1 cellular context compared by ENCODE assay signal in genomic region chr11:66545701-66546367, GRCh38.
TF ChIP-seq lines count a peak whose summit lies in the region.

ZDHHC24 (minus strand) TSS chr11:66546048; CDS start chr11:66546003, 45 bp downstream.

TF ChIP-seq in K562, 482 proteins besides CTCF, POLR2A, EP300 and RAD21 (continued from another document and continues in another):
- peak; percentile 16; the same call in 1 of the 2 replicates for TF ChIP-seq ZBTB40 (IDR thresholded peaks at IDR 0.05)
- no peak for TF ChIP-seq ZBTB40 (CRISPR knock-in tag; IDR thresholded peaks at IDR 0.05)
- no peak for TF ChIP-seq RCOR1 (IDR thresholded peaks at IDR 0.05; ENCODE audit: borderline replicate concordance in 1 of 2, low read depth in 2 of 2, low read length in 2 of 2)
- no peak for TF ChIP-seq ZNF224 (CRISPR knock-in tag; IDR thresholded peaks at IDR 0.05)
- peak in 1 of 3 experiments; percentile 73 for TF ChIP-seq YY1 (IDR thresholded peaks at IDR 0.05; ENCODE audit: borderline replicate concordance in 1 of 3, control insufficient read depth in 1 of 3, extremely low read depth in 1 of 3, insufficient read depth in 3 of 3, insufficient read length in 1 of 3, insufficient replicate concordance in 2 of 3, low read depth in 1 of 3, low read length in 2 of 3)
- peak; percentile 82 for TF ChIP-seq ETS1 (conservative IDR thresholded peaks at IDR 0.05; ENCODE audit: control insufficient read depth, low read depth, low read length)
- TF ChIP-seq MTF1 (CRISPR knock-in tag; IDR thresholded peaks at IDR 0.05; ENCODE audit: borderline replicate concordance): no peak
- no peak for TF ChIP-seq ZNF764 (CRISPR knock-in tag; IDR thresholded peaks at IDR 0.05; ENCODE audit: low read depth)
- no peak for TF ChIP-seq SAFB2 (IDR thresholded peaks at IDR 0.05; ENCODE audit: borderline replicate concordance, low read depth, low read length, severe bottlenecking)
- TF ChIP-seq KDM5B (IDR thresholded peaks at IDR 0.05; ENCODE audit: insufficient replicate concordance, low read depth, low read length): peak; percentile 49
- peak; percentile 87 for TF ChIP-seq CTBP1 (IDR thresholded peaks at IDR 0.05; ENCODE audit: borderline replicate concordance)
- TF ChIP-seq ZFX (CRISPR knock-in tag; IDR thresholded peaks at IDR 0.05): peak; percentile 98
- TF ChIP-seq TAF15 (IDR thresholded peaks at IDR 0.05; ENCODE audit: low read depth, low read length): no peak
- no peak for TF ChIP-seq HOMEZ (CRISPR knock-in tag; IDR thresholded peaks at IDR 0.05)
- TF ChIP-seq FOXK2 (conservative IDR thresholded peaks at IDR 0.05 in 1 of 2, IDR thresholded peaks at IDR 0.05 in 1 of 2; ENCODE audit: low read depth in 2 of 2): no peak
- TF ChIP-seq KLF10 (CRISPR knock-in tag; IDR thresholded peaks at IDR 0.05): no peak
- TF ChIP-seq LCOR (CRISPR knock-in tag; IDR thresholded peaks at IDR 0.05): no peak
- TF ChIP-seq ILK (tag; IDR thresholded peaks at IDR 0.05; ENCODE audit: borderline replicate concordance, low read depth): no peak
- peak; percentile 93 for TF ChIP-seq RBFOX2 (IDR thresholded peaks at IDR 0.05; ENCODE audit: low read depth, low read length)
- no peak for TF ChIP-seq ZNF398 (CRISPR knock-in tag; IDR thresholded peaks at IDR 0.05)
- no peak for TF ChIP-seq BRD4 (IDR thresholded peaks at IDR 0.05)
- TF ChIP-seq NUFIP1 (IDR thresholded peaks at IDR 0.05; ENCODE audit: partially characterized antibody): no peak
- TF ChIP-seq ERF (CRISPR knock-in tag; IDR thresholded peaks at IDR 0.05): no peak
- TF ChIP-seq AFF1 (IDR thresholded peaks at IDR 0.05; ENCODE audit: low read depth in 1 of 2, partially characterized antibody in 2 of 2): no peak
- TF ChIP-seq POLR2AphosphoS5 (IDR thresholded peaks at IDR 0.05; ENCODE audit: control insufficient read depth, insufficient read depth, low read depth, low read length): peak; percentile 60
- TF ChIP-seq SP2 (IDR thresholded peaks at IDR 0.05; ENCODE audit: extremely low read depth, low read depth, low read length, poor library complexity, severe bottlenecking): peak; percentile 67
- peak; percentile 78 for TF ChIP-seq MBD2 (IDR thresholded peaks at IDR 0.05; ENCODE audit: borderline replicate concordance, low read depth)
- TF ChIP-seq ZNF511 (CRISPR knock-in tag; IDR thresholded peaks at IDR 0.05): peak; percentile 86
- TF ChIP-seq HNRNPL (IDR thresholded peaks at IDR 0.05; ENCODE audit: low read depth, low read length): no peak
- TF ChIP-seq ARID2 (IDR thresholded peaks at IDR 0.05): no peak
- TF ChIP-seq FOXP1 (CRISPR knock-in tag; IDR thresholded peaks at IDR 0.05): no peak
- TF ChIP-seq UBTF (IDR thresholded peaks at IDR 0.05; ENCODE audit: borderline replicate concordance in 1 of 2, low read depth in 2 of 2, low read length in 2 of 2): peak in 1 of 2 experiments; percentile 69; a peak in 2 of 4 replicates
- TF ChIP-seq DACH1 (IDR thresholded peaks at IDR 0.05; ENCODE audit: partially characterized antibody): peak; percentile 75
- no peak for TF ChIP-seq FOXJ2 (tag; IDR thresholded peaks at IDR 0.05)
- peak; percentile 5 for TF ChIP-seq ATF7 (IDR thresholded peaks at IDR 0.05)
